In genomic region chr11:128516467-128516778, GRCh38 we compare ENCODE assay signal across 9 cellular contexts.
DNase-seq lines count a peak whose midpoint lies in the region; ATAC-seq and TF ChIP-seq lines count a peak whose summit lies in the region.
"Had no signal": no experiment of that assay in that cellular context is flagged by ENCODE, and none has a peak within 500 bp of the region (broad histone marks: within the 10 kb centered on the region; RNA-seq: fewer than 3 reads in every experiment).

No MANE protein-coding gene starts in this region.

- peak overlapping the region; percentile 99 for H3K9ac ChIP-seq in skeletal muscle satellite cell (ENCODE audit: low read depth, low read length)

- DNase-seq in GM06990 (ENCODE audit: extremely low read depth, insufficient read length) (no peak), Peyer's patch (no peak), fibroblast of villous mesenchyme (ENCODE audit: low read depth) (no peak), prostate gland (ENCODE audit: low spot score) (no peak), AG08396 (ENCODE audit: low spot score) (no peak), NCI-H524 (lab: John Stamatoyannopoulos, UW) (no peak)
- DNase-seq: kidney glomerular epithelial cell had no signal

- TF ChIP-seq CTCF in GM06990 (IDR thresholded peaks at IDR 0.05; ENCODE audit: insufficient read depth, low read length, poor library complexity, severe bottlenecking) = no peak
- TF ChIP-seq CTCF in Peyer's patch (IDR thresholded peaks at IDR 0.05) = no peak
- TF ChIP-seq CTCF in fibroblast of villous mesenchyme (IDR thresholded peaks at IDR 0.05; ENCODE audit: insufficient read depth, low read depth, low read length) = no peak
- TF ChIP-seq CTCF in prostate gland (IDR thresholded peaks at IDR 0.05) = no peak

- H3K9me3 ChIP-seq in Peyer's patch (no peaks in the 10 kb centered on the region), skeletal muscle satellite cell (replicated peaks; ENCODE audit: low read length) (no peaks in the 10 kb centered on the region), prostate gland (no peaks in the 10 kb centered on the region)

- ATAC-seq in GM19467 (IDR thresholded peaks at IDR 0.05; ENCODE audit: unreplicated experiment) = no peak

- no peaks in the 10 kb centered on the region for H3K27me3 ChIP-seq in GM06990 (replicated peaks; ENCODE audit: control insufficient read depth, insufficient read depth, low read length)
- no peaks in the 10 kb centered on the region for H3K27me3 ChIP-seq in Peyer's patch
- no peaks in the 10 kb centered on the region for H3K27me3 ChIP-seq in skeletal muscle satellite cell (ENCODE audit: control insufficient read depth, insufficient read depth, low read length)
- no peaks in the 10 kb centered on the region for H3K27me3 ChIP-seq in prostate gland (replicated peaks; ENCODE audit: insufficient read depth)

- peak overlapping the region; percentile 72 for H3K4me3 ChIP-seq in GM06990 (replicated peaks; ENCODE audit: low read depth, low read length)
- peak overlapping the region; percentile 61 to 89 (median 80) for H3K4me3 ChIP-seq in Peyer's patch
- H3K4me3 ChIP-seq in fibroblast of villous mesenchyme (ENCODE audit: low read depth, low read length) = peak overlapping the region; percentile 11
- H3K4me3 ChIP-seq in skeletal muscle satellite cell (ENCODE audit: low read length) = peak overlapping the region; percentile 92
- no peak overlapping the region for H3K4me3 ChIP-seq in prostate gland

- H3K4me1 ChIP-seq in Peyer's patch (peaks cover 0 to 29% (median 10%) of the 10 kb centered on the region in 4 donors), skeletal muscle satellite cell (ENCODE audit: control insufficient read depth, insufficient read depth, low read length) (peaks cover 69% of the 10 kb centered on the region), prostate gland (replicated peaks) (no peaks in the 10 kb centered on the region)

- intact Hi-C loops in prostate gland (cut with DNase I) = no loop called here

- H3K36me3 ChIP-seq in GM06990 (ENCODE audit: control insufficient read depth, insufficient read depth, low read length) = peaks cover 7% of the 10 kb centered on the region
- peaks cover 0 to 4% (median 0%) of the 10 kb centered on the region in 3 donors for H3K36me3 ChIP-seq in Peyer's patch
- peaks cover 45% of the 10 kb centered on the region for H3K36me3 ChIP-seq in skeletal muscle satellite cell (ENCODE audit: insufficient read depth, low read length)
- no peaks in the 10 kb centered on the region for H3K36me3 ChIP-seq in prostate gland

- H3K27ac ChIP-seq in Peyer's patch (peak overlapping the region; percentile 61 to 98 (median 90)), prostate gland (no peak overlapping the region)

- WGBS in prostate gland = 60% methylated on average over 3 of the region's 3 CpGs

- TF ChIP-seq POLR2A in Peyer's patch (IDR thresholded peaks at IDR 0.05) = no peak
- TF ChIP-seq POLR2A in prostate gland (IDR thresholded peaks at IDR 0.05) = no peak

- peak overlapping the region; percentile 78 for H3K4me2 ChIP-seq in skeletal muscle satellite cell (ENCODE audit: low read length)

Comparison
In these comparisons a context has a peak if more than half of its experiments do, and no peak if none do; other contexts are left out.
1. H3K4me3 ChIP-seq: peak in GM06990 (single experiment), Peyer's patch (4 of 4), fibroblast of villous mesenchyme (single experiment) and skeletal muscle satellite cell (single experiment); none in prostate gland (0 of 2).
2. H3K27ac ChIP-seq: peak in Peyer's patch (4 of 4); none in prostate gland (0 of 2).